Comparison of ENCODE assay signal across 23 cellular contexts in the genomic region with DNA sequence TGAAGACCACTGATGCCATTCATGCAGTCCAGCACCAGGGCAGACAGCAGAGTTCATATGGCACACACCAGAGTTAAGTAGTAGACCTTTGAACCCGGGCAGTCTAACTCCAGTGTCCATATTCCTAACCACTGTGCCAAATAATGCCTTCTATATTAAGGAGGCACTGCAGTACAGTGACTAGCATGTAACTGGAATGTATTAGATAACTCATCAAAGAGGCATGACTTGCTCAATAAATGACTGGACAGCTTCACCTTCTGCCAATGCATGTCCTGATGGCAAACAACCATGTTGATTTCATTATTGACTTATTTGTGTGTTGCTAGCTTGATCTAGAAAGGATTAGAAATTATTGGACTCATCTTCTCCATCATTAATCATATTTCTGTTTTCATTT. TPM values are rescaled to one million over a fixed set of nuclear protein-coding genes. Genes with fewer than 3 reads are reported as not detected.
A peak's percentile ranks its signal among the peaks of the same experiment; 100 is the strongest.
DNase-seq lines count a peak whose midpoint lies in the region; ATAC-seq, FAIRE-seq and TF ChIP-seq lines count a peak whose summit lies in the region.
"Had no signal": no experiment of that assay in that cellular context is flagged by ENCODE, and none has a peak within 500 bp of the region (broad histone marks: within the 10 kb centered on the region; RNA-seq: fewer than 3 reads in every experiment).

No MANE protein-coding gene starts in this region.

- no peaks in the 10 kb centered on the region for H3K36me3 Mint-ChIP-seq in stimulated activated memory B cell treated with anti-CD40 and anti-IgM and Interleukin-4, amounts not matched to agents 10 μg/mL and 1 μg/mL and 100 μg/mL, for 72 hours
- H3K36me3 Mint-ChIP-seq: CD8-positive, alpha-beta T cell had no signal

- no peaks in the 10 kb centered on the region for H3K9me3 Mint-ChIP-seq in stimulated activated memory B cell treated with anti-CD40 and anti-IgM and Interleukin-4, amounts not matched to agents 10 μg/mL and 1 μg/mL and 100 μg/mL, for 72 hours
- H3K9me3 Mint-ChIP-seq: CD8-positive, alpha-beta T cell had no signal

- CTCF ChIA-PET in RWPE1 (lab: Yijun Ruan, JAX): interaction anchor here (0.7 kb wide), 1 partner anchor 1827 kb away, joined by 3 read pairs; no protein-coding TSS in a partner anchor

- POLR2A ChIA-PET in RWPE1 (lab: Yijun Ruan, JAX; ENCODE audit: low non-redundant PET): no interaction called here

- H3K4me3 ChIP-seq in AG10803 (ENCODE audit: low read length): no peak overlapping the region
- H3K4me3 ChIP-seq: GM12878, SJCRH30 had no signal

- no peak for TF ChIP-seq CTCF in AG10803 (conservative IDR thresholded peaks at IDR 0.05; ENCODE audit: low read length)
- TF ChIP-seq CTCF in RWPE1 (conservative IDR thresholded peaks at IDR 0.05; ENCODE audit: low read depth): no peak
- no peak for TF ChIP-seq CTCF in foreskin keratinocyte (conservative IDR thresholded peaks at IDR 0.05)

- H3K4me3 Mint-ChIP-seq in stimulated activated memory B cell treated with anti-CD40 and anti-IgM and Interleukin-4, amounts not matched to agents 10 μg/mL and 1 μg/mL and 100 μg/mL, for 72 hours: no peak overlapping the region
- H3K4me3 Mint-ChIP-seq: B cell; CD8-positive, alpha-beta T cell had no signal

- no peak overlapping the region for H3K27ac ChIP-seq in RWPE1
- H3K27ac ChIP-seq in foreskin keratinocyte: no peak overlapping the region
- H3K27ac ChIP-seq: C4-2B, HL-60, SJCRH30 had no signal

- H3K4me1 Mint-ChIP-seq in stimulated activated memory B cell treated with anti-CD40 and anti-IgM and Interleukin-4, amounts not matched to agents 10 μg/mL and 1 μg/mL and 100 μg/mL, for 72 hours: no peaks in the 10 kb centered on the region
- H3K4me1 Mint-ChIP-seq: B cell had no signal

- peak; percentile 31 for ATAC-seq in foreskin keratinocyte
- no peak for ATAC-seq in stimulated activated memory B cell treated with anti-CD40 and anti-IgM and Interleukin-4, amounts not matched to agents 10 μg/mL and 1 μg/mL and 100 μg/mL, for 72 hours
- ATAC-seq: CD8-positive, alpha-beta T cell; GM12878; Right ventricle myocardium inferior; SK-N-SH treated with all-trans-retinoic acid at 6 μM for 48 hours had no signal

- H3K27me3 ChIP-seq in foreskin keratinocyte: peaks cover 32% of the 10 kb centered on the region
- H3K27me3 ChIP-seq: SJCRH30 had no signal

- peaks cover 4% of the 10 kb centered on the region for H3K27me3 Mint-ChIP-seq in stimulated activated memory B cell treated with anti-CD40 and anti-IgM and Interleukin-4, amounts not matched to agents 10 μg/mL and 1 μg/mL and 100 μg/mL, for 72 hours

- DNase-seq in AG10803 (ENCODE audit: low read depth): peak; percentile 20
- peak; percentile 5 for DNase-seq in RWPE1 (ENCODE audit: low spot score)
- DNase-seq in foreskin keratinocyte: peak in 1 of 2 donors; percentile 36
- no peak for DNase-seq in urothelium cell line (ENCODE audit: low spot score)
- no peak for DNase-seq in NCI-H187 treated with DMSO at 0.1 percent for 48 hours (lab: John Stamatoyannopoulos, UW)
- DNase-seq in NCI-H524 (lab: John Stamatoyannopoulos, UW): no peak
- DNase-seq: Caco-2; CD8-positive, alpha-beta T cell; NCI-H1048; NCI-H187; NCI-H2171 treated with DMSO at 0.1 percent for 48 hours; NCI-H524 treated with DMSO at 0.1 percent for 48 hours; NCI-H774; SJCRH30 had no signal

- no peak overlapping the region for H3K27ac Mint-ChIP-seq in stimulated activated memory B cell treated with anti-CD40 and anti-IgM and Interleukin-4, amounts not matched to agents 10 μg/mL and 1 μg/mL and 100 μg/mL, for 72 hours
- H3K27ac Mint-ChIP-seq: B cell; CD8-positive, alpha-beta T cell had no signal

- H3K4me1 ChIP-seq in foreskin keratinocyte: no peaks in the 10 kb centered on the region
- H3K4me1 ChIP-seq: Caco-2, SJCRH30 had no signal

- FAIRE-seq in urothelium cell line (lab: Jason Lieb, UNC): peak; percentile 84
- FAIRE-seq: G401.6, GM12878, RCC 7860 had no signal

RNA-seq across cellular contexts. Expression of a gene that starts 40.2 kb away (rescaled TPM):
- 0.07 and 0.20 TPM in 2 replicates for total RNA-seq in foreskin keratinocyte
- polyA plus RNA-seq in foreskin keratinocyte: 0.06 TPM in 1 of 2 replicates, not detected in the other

Comparison
In these comparisons a context has a peak if more than half of its experiments do, and no peak if none do; other contexts are left out.
1. DNase-seq: peak in AG10803 (single experiment) and RWPE1 (single experiment); none in urothelium cell line (single experiment), NCI-H187 treated with DMSO at 0.1 percent for 48 hours (single experiment) and NCI-H524 (0 of 2).